Comparison of ENCODE assay signal across 37 cellular contexts in genomic region chr10:92907280-92907679, GRCh38.
"Had no signal": no experiment of that assay in that cellular context is flagged by ENCODE, and none has a peak within 500 bp of the region (broad histone marks: within the 10 kb centered on the region; RNA-seq: fewer than 3 reads in every experiment).

No MANE protein-coding gene starts in this region.

- H3K27me3 ChIP-seq: adrenal gland, body of pancreas, brain microvascular endothelial cell, breast epithelium had no signal

- FAIRE-seq: astrocyte had no signal

- ATAC-seq: activated CD4-positive, alpha-beta T cell treated with anti-CD3 and anti-CD28 coated beads for 36 hours; activated CD4-positive, CD25-positive, alpha-beta regulatory T cell treated with anti-CD3 and anti-CD28 coated beads, Interleukin-2, amount 50 U/mL, for 24 hours; activated CD8-positive, alpha-beta memory T cell treated with anti-CD3 and anti-CD28 coated beads, Interleukin-2, amount 10 ng/mL, durations not matched to agents 7 days and 5 days; activated CD8-positive, alpha-beta T cell treated with anti-CD3 and anti-CD28 coated beads, Interleukin-2, amount 10 ng/mL, durations not matched to agents 7 days and 5 days; activated naive CD4-positive, alpha-beta T cell treated with anti-CD3 and anti-CD28 coated beads, Interleukin-2, amount 50 U/mL, for 72 hours; activated T-cell treated with anti-CD3 and anti-CD28 coated beads, Interleukin-2, amount 50 U/mL, for 72 hours; activated T-helper 17 cell treated with anti-CD3 and anti-CD28 coated beads, Interleukin-2, amount 50 U/mL, for 72 hours; body of pancreas; WTC11 had no signal

- H3K4me3 ChIP-seq: adrenal gland, body of pancreas, breast epithelium had no signal

- H3K36me3 ChIP-seq: adrenal gland, brain microvascular endothelial cell, breast epithelium, WERI-Rb-1 had no signal

- H3K9me3 ChIP-seq: adrenal gland, body of pancreas, breast epithelium had no signal

- H3K9me3 Mint-ChIP-seq: activated CD4-positive, alpha-beta memory T cell treated with anti-CD3 and anti-CD28 coated beads, Interleukin-2, amount 10 ng/mL, durations not matched to agents 7 days and 5 days; activated CD4-positive, alpha-beta T cell treated with anti-CD3 and anti-CD28 coated beads, Interleukin-2, amount 10 ng/mL, durations not matched to agents 7 days and 5 days; activated naive CD4-positive, alpha-beta T cell treated with anti-CD3 and anti-CD28 coated beads for 36 hours; activated naive CD4-positive, alpha-beta T cell treated with anti-CD3 and anti-CD28 coated beads, Interleukin-2, amount 50 U/mL, for 72 hours; activated T-cell treated with anti-CD3 and anti-CD28 coated beads, Interleukin-2, amount 50 U/mL, for 24 hours; activated T-cell treated with anti-CD3 and anti-CD28 coated beads, Interleukin-2, amount 50 U/mL, for 72 hours; activated T-helper 1 cell treated with anti-CD3 and anti-CD28 coated beads, Interleukin-12 subunit alpha, Interleukin-12 subunit beta, Interleukin-2, Interleukin-4 antibody, amounts not matched to agents 30 ng/mL and 10 ng/mL and 1 ng/mL, durations not matched to agents 14 hours and 24 hours and 36 hours; activated T-helper 17 cell treated with anti-CD3 and anti-CD28 coated beads, Interleukin-2, amount 50 U/mL, for 72 hours; T-helper 1 cell treated with Interleukin-12 subunit alpha and Interleukin-12 subunit beta and Interleukin-4 antibody, amounts not matched to agents 30 μg/mL and 1 μg/mL, for 36 hours; T-helper 2 cell treated with Interferon-gamma antibody and Interleukin-4, amounts not matched to agents 5 μg/mL and 100 μg/mL, for 36 hours had no signal

- DNase-seq: activated CD4-positive, alpha-beta memory T cell treated with anti-CD3 and anti-CD28 coated beads, Interleukin-2, amount 10 ng/mL, durations not matched to agents 7 days and 5 days; activated CD4-positive, alpha-beta T cell treated with anti-CD3 and anti-CD28 coated beads for 1 hour; activated CD4-positive, alpha-beta T cell treated with anti-CD3 and anti-CD28 coated beads for 36 hours; activated CD4-positive, alpha-beta T cell treated with anti-CD3 and anti-CD28 coated beads for 48 hours; activated CD4-positive, alpha-beta T cell treated with anti-CD3 and anti-CD28 coated beads, Interleukin-2, amount 10 ng/mL, durations not matched to agents 7 days and 5 days; activated CD4-positive, alpha-beta T cell treated with anti-CD3 and anti-CD28 coated beads, Interleukin-2, amount 50 U/mL, for 48 hours; activated CD4-positive, CD25-positive, alpha-beta regulatory T cell; activated CD8-positive, alpha-beta memory T cell treated with anti-CD3 and anti-CD28 coated beads for 24 hours; activated CD8-positive, alpha-beta memory T cell treated with anti-CD3 and anti-CD28 coated beads, Interleukin-2, amount 10 ng/mL, durations not matched to agents 7 days and 5 days; activated CD8-positive, alpha-beta memory T cell treated with anti-CD3 and anti-CD28 coated beads, Interleukin-2, amount 50 U/mL, for 48 hours; activated CD8-positive, alpha-beta T cell treated with anti-CD3 and anti-CD28 coated beads, Interleukin-2, amount 10 ng/mL, durations not matched to agents 7 days and 5 days; activated effector memory CD4-positive, alpha-beta T cell treated with anti-CD3 and anti-CD28 coated beads, Interleukin-2, amount 50 U/mL, for 16 hours; activated gamma-delta T cell treated with Interleukin-2 at 50 U/mL for 16 hours; activated naive CD4-positive, alpha-beta T cell; activated naive CD4-positive, alpha-beta T cell treated with anti-CD3 and anti-CD28 coated beads for 36 hours; activated naive CD4-positive, alpha-beta T cell treated with anti-CD3 and anti-CD28 coated beads, Interleukin-2, amount 50 U/mL, for 16 hours; activated naive CD8-positive, alpha-beta T cell treated with anti-CD3 and anti-CD28 coated beads for 36 hours; activated T-cell treated with anti-CD3 and anti-CD28 coated beads, Interleukin-2, amount 50 U/mL, for 24 hours; activated T-cell treated with anti-CD3 and anti-CD28 coated beads, Interleukin-2, amount 50 U/mL, for 72 hours; adrenal gland; amniotic stem cell; aorta; body of pancreas; brain microvascular endothelial cell; central memory CD4-positive, alpha-beta T cell; T-helper 2 cell; T-helper 9 cell; WERI-Rb-1 had no signal

- H3K36me3 Mint-ChIP-seq: activated naive CD4-positive, alpha-beta T cell treated with anti-CD3 and anti-CD28 coated beads, Interleukin-2, amount 50 U/mL, for 72 hours had no signal

- H3K4me3 Mint-ChIP-seq: activated CD4-positive, alpha-beta memory T cell treated with anti-CD3 and anti-CD28 coated beads, Interleukin-2, amount 10 ng/mL, durations not matched to agents 7 days and 5 days; activated CD4-positive, alpha-beta T cell treated with anti-CD3 and anti-CD28 coated beads for 36 hours; activated CD4-positive, alpha-beta T cell treated with anti-CD3 and anti-CD28 coated beads, Interleukin-2, amount 10 ng/mL, durations not matched to agents 7 days and 5 days; activated CD8-positive, alpha-beta memory T cell treated with anti-CD3 and anti-CD28 coated beads, Interleukin-2, amount 10 ng/mL, durations not matched to agents 7 days and 5 days; activated CD8-positive, alpha-beta T cell treated with anti-CD3 and anti-CD28 coated beads, Interleukin-2, amount 10 ng/mL, durations not matched to agents 7 days and 5 days; activated naive CD4-positive, alpha-beta T cell treated with anti-CD3 and anti-CD28 coated beads for 36 hours; activated naive CD8-positive, alpha-beta T cell treated with anti-CD3 and anti-CD28 coated beads for 36 hours; activated T-cell treated with anti-CD3 and anti-CD28 coated beads, Interleukin-2, amount 50 U/mL, for 24 hours; activated T-cell treated with anti-CD3 and anti-CD28 coated beads, Interleukin-2, amount 50 U/mL, for 72 hours; activated T-helper 1 cell treated with anti-CD3 and anti-CD28 coated beads, Interleukin-12 subunit alpha, Interleukin-12 subunit beta, Interleukin-2, Interleukin-4 antibody, amounts not matched to agents 30 ng/mL and 10 ng/mL and 1 ng/mL, durations not matched to agents 14 hours and 24 hours and 36 hours; activated T-helper 17 cell treated with anti-CD3 and anti-CD28 coated beads, Interleukin-2, amount 50 U/mL, for 72 hours; T-helper 1 cell treated with Interleukin-12 subunit alpha and Interleukin-12 subunit beta and Interleukin-4 antibody, amounts not matched to agents 30 μg/mL and 1 μg/mL, for 36 hours; T-helper 2 cell treated with Interferon-gamma antibody and Interleukin-4, amounts not matched to agents 5 μg/mL and 100 μg/mL, for 36 hours; WTC11 had no signal

- H3K4me1 ChIP-seq: adrenal gland, body of pancreas, breast epithelium had no signal

- H3K27ac Mint-ChIP-seq: activated CD4-positive, alpha-beta memory T cell treated with anti-CD3 and anti-CD28 coated beads, Interleukin-2, amount 10 ng/mL, durations not matched to agents 7 days and 5 days; activated CD4-positive, alpha-beta T cell treated with anti-CD3 and anti-CD28 coated beads for 36 hours; activated CD4-positive, alpha-beta T cell treated with anti-CD3 and anti-CD28 coated beads, Interleukin-2, amount 10 ng/mL, durations not matched to agents 7 days and 5 days; activated CD8-positive, alpha-beta memory T cell treated with anti-CD3 and anti-CD28 coated beads, Interleukin-2, amount 10 ng/mL, durations not matched to agents 7 days and 5 days; activated CD8-positive, alpha-beta T cell treated with anti-CD3 and anti-CD28 coated beads, Interleukin-2, amount 10 ng/mL, durations not matched to agents 7 days and 5 days; activated naive CD4-positive, alpha-beta T cell treated with anti-CD3 and anti-CD28 coated beads for 36 hours; activated naive CD4-positive, alpha-beta T cell treated with anti-CD3 and anti-CD28 coated beads, Interleukin-2, amount 50 U/mL, for 72 hours; activated naive CD8-positive, alpha-beta T cell treated with anti-CD3 and anti-CD28 coated beads for 36 hours; activated T-cell treated with anti-CD3 and anti-CD28 coated beads, Interleukin-2, amount 50 U/mL, for 24 hours; activated T-cell treated with anti-CD3 and anti-CD28 coated beads, Interleukin-2, amount 50 U/mL, for 72 hours; activated T-helper 1 cell treated with anti-CD3 and anti-CD28 coated beads, Interleukin-12 subunit alpha, Interleukin-12 subunit beta, Interleukin-2, Interleukin-4 antibody, amounts not matched to agents 30 ng/mL and 10 ng/mL and 1 ng/mL, durations not matched to agents 14 hours and 24 hours and 36 hours; activated T-helper 17 cell treated with anti-CD3 and anti-CD28 coated beads, Interleukin-2, amount 50 U/mL, for 72 hours; T-helper 1 cell treated with Interleukin-12 subunit alpha and Interleukin-12 subunit beta and Interleukin-4 antibody, amounts not matched to agents 30 μg/mL and 1 μg/mL, for 36 hours; T-helper 2 cell treated with Interferon-gamma antibody and Interleukin-4, amounts not matched to agents 5 μg/mL and 100 μg/mL, for 36 hours; WTC11 had no signal

- H3K27ac ChIP-seq: adrenal gland, body of pancreas, brain microvascular endothelial cell, breast epithelium, WERI-Rb-1 had no signal
